Comparison of ENCODE assay signal across 18 cellular contexts in genomic region chr4:156190606-156191005, GRCh38.
DNase-seq lines count a peak whose midpoint lies in the region; ATAC-seq and TF ChIP-seq lines count a peak whose summit lies in the region.
"Had no signal": no experiment of that assay in that cellular context is flagged by ENCODE, and none has a peak within 500 bp of the region (broad histone marks: within the 10 kb centered on the region; RNA-seq: fewer than 3 reads in every experiment).

No MANE protein-coding gene starts in this region.

- H3K9me3 Mint-ChIP-seq in CD4-positive, alpha-beta T cell = no peaks in the 10 kb centered on the region
- H3K9me3 Mint-ChIP-seq: activated naive CD8-positive, alpha-beta T cell treated with anti-CD3 and anti-CD28 coated beads for 36 hours; stimulated activated naive CD8-positive, alpha-beta T cell treated with anti-CD3 and anti-CD28 coated beads, Interleukin-15, amount 100 ng/mL, for 72 hours had no signal

- H3K36me3 ChIP-seq in brain microvascular endothelial cell (replicated peaks) (no peaks in the 10 kb centered on the region), right atrium auricular region (no peaks in the 10 kb centered on the region)

- H3K27ac Mint-ChIP-seq in CD4-positive, alpha-beta T cell = no peak overlapping the region
- H3K27ac Mint-ChIP-seq: activated naive CD8-positive, alpha-beta T cell treated with anti-CD3 and anti-CD28 coated beads for 36 hours; T-helper 17 cell had no signal

- no peaks in the 10 kb centered on the region for H3K27me3 Mint-ChIP-seq in CD4-positive, alpha-beta T cell
- H3K27me3 Mint-ChIP-seq: stimulated activated naive CD8-positive, alpha-beta T cell treated with anti-CD3 and anti-CD28 coated beads, Interleukin-15, amount 100 ng/mL, for 72 hours; T-helper 17 cell had no signal

- DNase-seq in AG09309 (ENCODE audit: low read depth) (peak; percentile 20), brain microvascular endothelial cell (peak; percentile 73), hepatic stellate cell (ENCODE audit: low spot score) (peak; percentile 11), right atrium auricular region (ENCODE audit: low spot score) (no peak)
- DNase-seq in CD4-positive, alpha-beta T cell = no peak
- DNase-seq: activated CD8-positive, alpha-beta memory T cell treated with anti-CD3 and anti-CD28 coated beads, Interleukin-2, amount 50 U/mL, for 48 hours; activated naive CD8-positive, alpha-beta T cell treated with anti-CD3 and anti-CD28 coated beads for 36 hours; Calu3; cortex of kidney; NCI-H2081; NCI-H774; nucleus accumbens; stimulated activated naive CD8-positive, alpha-beta T cell treated with anti-CD3 and anti-CD28 coated beads, Interleukin-15, amount 100 ng/mL, for 72 hours; T-helper 17 cell had no signal

- H3K9me3 ChIP-seq in CD4-positive, alpha-beta T cell (ENCODE audit: control insufficient read depth, low read length) = no peaks in the 10 kb centered on the region
- H3K9me3 ChIP-seq in right atrium auricular region = no peaks in the 10 kb centered on the region

- H3K4me3 ChIP-seq in AG09309 (ENCODE audit: control insufficient read depth, low read depth, low read length) (no peak overlapping the region), brain microvascular endothelial cell (ENCODE audit: low read depth, low read length) (no peak overlapping the region), right atrium auricular region (no peak overlapping the region)

- in situ Hi-C loops in brain microvascular endothelial cell (cut with HindIII; ENCODE audit: low pct_ligation_motif_present, low sequenced_read_pairs) = no loop called here

- H3K4me1 ChIP-seq in right atrium auricular region = no peaks in the 10 kb centered on the region

- ATAC-seq in HG02610 (IDR thresholded peaks at IDR 0.05; ENCODE audit: unreplicated experiment) (peak; percentile 28), HG03457 (IDR thresholded peaks at IDR 0.05; ENCODE audit: unreplicated experiment) (no peak), HG03039 (IDR thresholded peaks at IDR 0.05; ENCODE audit: unreplicated experiment) (no peak)
- ATAC-seq in CD4-positive, alpha-beta T cell (ENCODE audit: poor library complexity) = no peak
- ATAC-seq: HCT116; stimulated activated naive CD8-positive, alpha-beta T cell treated with anti-CD3 and anti-CD28 coated beads, Interleukin-15, amount 100 ng/mL, for 72 hours; T-helper 17 cell had no signal

- CTCF ChIA-PET in CD4-positive, alpha-beta T cell (lab: Charles Lee) = no interaction called here

- H3K27me3 ChIP-seq in brain microvascular endothelial cell (replicated peaks) = no peaks in the 10 kb centered on the region
- H3K27me3 ChIP-seq in CD4-positive, alpha-beta T cell (ENCODE audit: control insufficient read depth, insufficient read depth, low read length) = no peaks in the 10 kb centered on the region
- H3K27me3 ChIP-seq in right atrium auricular region = no peaks in the 10 kb centered on the region

- no peaks in the 10 kb centered on the region for H3K36me3 Mint-ChIP-seq in CD4-positive, alpha-beta T cell (ENCODE audit: low read depth)
- H3K36me3 Mint-ChIP-seq: activated naive CD8-positive, alpha-beta T cell treated with anti-CD3 and anti-CD28 coated beads for 36 hours had no signal

- intact Hi-C loops in CD4-positive, alpha-beta T cell (cut with DNase I, micrococcal nuclease) = no loop called here

- POLR2A ChIA-PET in CD4-positive, alpha-beta T cell (lab: Charles Lee) = no interaction called here

- H3K27ac ChIP-seq in brain microvascular endothelial cell (peak overlapping the region; percentile 64), right atrium auricular region (no peak overlapping the region)
- no peak overlapping the region for H3K27ac ChIP-seq in CD4-positive, alpha-beta T cell (ENCODE audit: low read depth, low read length)

- no peak overlapping the region for H3K4me3 Mint-ChIP-seq in CD4-positive, alpha-beta T cell
- H3K4me3 Mint-ChIP-seq: activated naive CD8-positive, alpha-beta T cell treated with anti-CD3 and anti-CD28 coated beads for 36 hours; stimulated activated naive CD8-positive, alpha-beta T cell treated with anti-CD3 and anti-CD28 coated beads, Interleukin-15, amount 100 ng/mL, for 72 hours; T-helper 17 cell had no signal

- no peaks in the 10 kb centered on the region for H3K4me1 Mint-ChIP-seq in CD4-positive, alpha-beta T cell (ENCODE audit: low read depth)
- H3K4me1 Mint-ChIP-seq: activated naive CD8-positive, alpha-beta T cell treated with anti-CD3 and anti-CD28 coated beads for 36 hours; stimulated activated naive CD8-positive, alpha-beta T cell treated with anti-CD3 and anti-CD28 coated beads, Interleukin-15, amount 100 ng/mL, for 72 hours; T-helper 17 cell had no signal

- TF ChIP-seq CTCF in AG09309 (IDR thresholded peaks at IDR 0.05; ENCODE audit: control insufficient read depth, insufficient read depth, low read depth, low read length, missing control alignments) (no peak), brain microvascular endothelial cell (IDR thresholded peaks at IDR 0.05; ENCODE audit: low read depth, low read length, missing control alignments) (no peak), right atrium auricular region (IDR thresholded peaks at IDR 0.05) (no peak)
- TF ChIP-seq CTCF in CD4-positive, alpha-beta T cell (IDR thresholded peaks at IDR 0.05) = no peak

Comparison
In these comparisons a context has a peak if more than half of its experiments do, and no peak if none do; other contexts are left out.
1. DNase-seq: peak in AG09309 (single experiment), brain microvascular endothelial cell (single experiment) and hepatic stellate cell (single experiment); none in CD4-positive, alpha-beta T cell (0 of 10) and right atrium auricular region (single experiment).